Comparison of ENCODE assay signal across 7 cellular contexts in genomic region chr12:132523576-132524331, GRCh38. TPM values are rescaled to one million over a fixed set of nuclear protein-coding genes. Genes with fewer than 3 reads are reported as not detected.
DNase-seq lines count a peak whose midpoint lies in the region; ATAC-seq, FAIRE-seq and TF ChIP-seq lines count a peak whose summit lies in the region.

No MANE protein-coding gene starts in this region.

- TF ChIP-seq POLR2A in tibial nerve (IDR thresholded peaks at IDR 0.05), result no peak

- ATAC-seq in HG03175 (IDR thresholded peaks at IDR 0.05; ENCODE audit: unreplicated experiment) (peak; percentile 58), omental fat pad (ENCODE audit: low FRiP score) (peak; percentile 31)

- no peaks in the 10 kb centered on the region for H3K9me3 ChIP-seq in tibial nerve

- TF ChIP-seq CTCF in GM10266 (IDR thresholded peaks at IDR 0.05; ENCODE audit: control insufficient read depth, insufficient read depth, low read depth, missing control alignments) (peak; percentile 86), fibroblast of villous mesenchyme (IDR thresholded peaks at IDR 0.05; ENCODE audit: insufficient read depth, low read depth, low read length) (peak; percentile 75), omental fat pad (IDR thresholded peaks at IDR 0.05) (peak in 1 of 3 donors; percentile 4), tibial nerve (IDR thresholded peaks at IDR 0.05) (peak; percentile 71 to 87 (median 82))

- H3K27me3 ChIP-seq in tibial nerve, result no peaks in the 10 kb centered on the region

- H3K27ac Mint-ChIP-seq in activated T-helper 2 cell treated with anti-CD3 and anti-CD28 coated beads, Interferon-gamma antibody, Interleukin-2, Interleukin-4, amounts not matched to agents 10 μg/mL and 5 μg/mL and 100 μg/mL, durations not matched to agents 14 hours and 24 hours and 36 hours, result no peak overlapping the region

- peak overlapping the region in 2 of 4 donors; percentile 9 to 74 for H3K27ac ChIP-seq in tibial nerve

- peaks cover 0 to 31% (median 0%) of the 10 kb centered on the region in 3 donors for H3K36me3 ChIP-seq in tibial nerve

- H3K4me3 ChIP-seq in fibroblast of villous mesenchyme (ENCODE audit: low read depth, low read length), result no peak overlapping the region
- H3K4me3 ChIP-seq in tibial nerve, result no peak overlapping the region

- peaks cover 12% of the 10 kb centered on the region for H3K36me3 Mint-ChIP-seq in activated T-helper 2 cell treated with anti-CD3 and anti-CD28 coated beads, Interferon-gamma antibody, Interleukin-2, Interleukin-4, amounts not matched to agents 10 μg/mL and 5 μg/mL and 100 μg/mL, durations not matched to agents 14 hours and 24 hours and 36 hours (ENCODE audit: low read depth)

- FAIRE-seq in RCC 7860 (lab: Jason Lieb, UNC), result no peak

- H3K27me3 Mint-ChIP-seq in activated T-helper 2 cell treated with anti-CD3 and anti-CD28 coated beads, Interferon-gamma antibody, Interleukin-2, Interleukin-4, amounts not matched to agents 10 μg/mL and 5 μg/mL and 100 μg/mL, durations not matched to agents 14 hours and 24 hours and 36 hours (ENCODE audit: low read depth), result no peaks in the 10 kb centered on the region

- H3K9me3 Mint-ChIP-seq in activated T-helper 2 cell treated with anti-CD3 and anti-CD28 coated beads, Interferon-gamma antibody, Interleukin-2, Interleukin-4, amounts not matched to agents 10 μg/mL and 5 μg/mL and 100 μg/mL, durations not matched to agents 14 hours and 24 hours and 36 hours, result peaks cover 7% of the 10 kb centered on the region

- DNase-seq in GM10266 (ENCODE audit: extremely low spot score) (peak; percentile 94), RCC 7860 (ENCODE audit: low spot score) (peak; percentile 24), fibroblast of villous mesenchyme (ENCODE audit: low read depth) (peak; percentile 39), omental fat pad (ENCODE audit: low spot score) (peak; percentile 58), tibial nerve (ENCODE audit: low spot score in 2 of 2) (peak; percentile 55 to 78)
- peak; percentile 56 for DNase-seq in activated T-helper 2 cell treated with anti-CD3 and anti-CD28 coated beads, Interferon-gamma antibody, Interleukin-2, Interleukin-4, amounts not matched to agents 10 μg/mL and 5 μg/mL and 100 μg/mL, durations not matched to agents 14 hours and 24 hours and 36 hours (ENCODE audit: low spot score)

- intact Hi-C loops in activated T-helper 2 cell treated with anti-CD3 and anti-CD28 coated beads, Interferon-gamma antibody, Interleukin-2, Interleukin-4, amounts not matched to agents 10 μg/mL and 5 μg/mL and 100 μg/mL, durations not matched to agents 14 hours and 24 hours and 36 hours (cut with micrococcal nuclease), result loop anchor here (1.0 kb wide), 1 partner anchor 108 kb away; no protein-coding TSS in a partner anchor

- 41% methylated on average over 16 to 26 of the region's 28 CpGs for WGBS in tibial nerve, 2 donors

- no peak for TF ChIP-seq EP300 in tibial nerve (IDR thresholded peaks at IDR 0.05)

- H3K4me3 Mint-ChIP-seq in activated T-helper 2 cell treated with anti-CD3 and anti-CD28 coated beads, Interferon-gamma antibody, Interleukin-2, Interleukin-4, amounts not matched to agents 10 μg/mL and 5 μg/mL and 100 μg/mL, durations not matched to agents 14 hours and 24 hours and 36 hours (ENCODE audit: low read depth), result no peak overlapping the region

- H3K4me1 Mint-ChIP-seq in activated T-helper 2 cell treated with anti-CD3 and anti-CD28 coated beads, Interferon-gamma antibody, Interleukin-2, Interleukin-4, amounts not matched to agents 10 μg/mL and 5 μg/mL and 100 μg/mL, durations not matched to agents 14 hours and 24 hours and 36 hours (ENCODE audit: low read depth), result no peaks in the 10 kb centered on the region

- peaks cover 0 to 61% (median 0%) of the 10 kb centered on the region in 4 donors for H3K4me1 ChIP-seq in tibial nerve

RNA-seq across cellular contexts. Expression of gene FBRSL1, which starts 33.8 kb away (rescaled TPM):
- 66.0 and 67.3 TPM in 2 replicates for total RNA-seq in activated T-helper 2 cell treated with anti-CD3 and anti-CD28 coated beads, Interferon-gamma antibody, Interleukin-2, Interleukin-4, amounts not matched to agents 10 μg/mL and 5 μg/mL and 100 μg/mL, durations not matched to agents 14 hours and 24 hours and 36 hours
- total RNA-seq in fibroblast of villous mesenchyme (3.9 and 42.5 TPM in 2 replicates), omental fat pad (10 to 100 TPM in 2 of 4 donors, 1 to 10 TPM in 2; 5.9 to 16.0 (median 9.4) TPM), tibial nerve (10 to 100 TPM; 13.8 to 31.5 (median 16.1) TPM)

Comparison
In these comparisons a context has a peak if more than half of its experiments do, and no peak if none do; other contexts are left out.
1. DNase-seq: peak in every context shown above with its lines; median percentile 94 in GM10266; 66 in tibial nerve; 58 in omental fat pad; 56 in activated T-helper 2 cell treated with anti-CD3 and anti-CD28 coated beads, Interferon-gamma antibody, Interleukin-2, Interleukin-4, amounts not matched to agents 10 μg/mL and 5 μg/mL and 100 μg/mL, durations not matched to agents 14 hours and 24 hours and 36 hours; 39 in fibroblast of villous mesenchyme; 24 in RCC 7860.